Comparison of ENCODE assay signal across 3 cellular contexts in the genomic region with DNA sequence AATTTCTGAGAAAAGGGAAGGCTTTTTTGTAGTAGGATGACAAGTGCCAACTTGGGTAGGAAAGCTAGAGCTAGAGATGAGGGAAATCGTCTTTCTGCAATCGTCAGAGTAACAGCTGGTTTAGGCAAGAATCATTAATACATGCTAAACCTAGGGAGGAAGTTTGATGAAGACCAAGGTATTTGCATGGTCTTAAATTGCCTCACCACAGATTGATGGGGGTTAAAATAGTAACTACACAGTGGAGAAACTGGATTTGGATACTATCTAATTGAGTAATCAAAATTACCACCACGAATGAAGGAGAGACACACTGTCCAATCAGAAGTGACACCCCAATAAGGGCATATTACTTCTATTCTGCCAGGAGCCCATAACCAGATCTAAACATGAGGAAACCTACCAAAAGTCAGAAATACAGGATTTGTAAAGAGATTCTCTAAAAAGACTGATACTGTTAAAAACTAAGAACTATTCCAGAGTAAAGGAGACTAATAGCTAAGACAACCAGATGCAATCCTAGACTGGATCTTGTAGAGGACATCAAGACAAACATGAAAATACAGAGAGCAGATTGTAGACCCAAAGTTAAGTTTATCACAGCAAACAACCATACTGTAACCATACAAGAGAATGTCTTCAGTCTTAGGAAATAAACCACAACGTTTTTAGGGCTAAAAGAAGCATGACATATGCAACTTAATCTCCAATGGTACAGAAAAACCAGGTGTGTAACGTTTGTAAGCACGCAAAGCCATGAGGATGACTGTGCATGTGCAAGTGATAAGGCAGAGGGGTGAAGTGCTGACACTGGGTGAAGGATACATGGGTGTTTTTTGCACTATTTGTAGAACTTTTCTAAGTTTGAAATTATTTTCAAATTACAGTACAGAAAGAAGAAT.
A peak's percentile ranks its signal among the peaks of the same experiment; 100 is the strongest.
TF ChIP-seq lines count a peak whose summit lies in the region.

No MANE protein-coding gene starts in this region.

TF ChIP-seq in HepG2, 621 proteins besides CTCF, POLR2A, EP300 and RAD21 (continues in another document):
- TF ChIP-seq, protein P1, sequence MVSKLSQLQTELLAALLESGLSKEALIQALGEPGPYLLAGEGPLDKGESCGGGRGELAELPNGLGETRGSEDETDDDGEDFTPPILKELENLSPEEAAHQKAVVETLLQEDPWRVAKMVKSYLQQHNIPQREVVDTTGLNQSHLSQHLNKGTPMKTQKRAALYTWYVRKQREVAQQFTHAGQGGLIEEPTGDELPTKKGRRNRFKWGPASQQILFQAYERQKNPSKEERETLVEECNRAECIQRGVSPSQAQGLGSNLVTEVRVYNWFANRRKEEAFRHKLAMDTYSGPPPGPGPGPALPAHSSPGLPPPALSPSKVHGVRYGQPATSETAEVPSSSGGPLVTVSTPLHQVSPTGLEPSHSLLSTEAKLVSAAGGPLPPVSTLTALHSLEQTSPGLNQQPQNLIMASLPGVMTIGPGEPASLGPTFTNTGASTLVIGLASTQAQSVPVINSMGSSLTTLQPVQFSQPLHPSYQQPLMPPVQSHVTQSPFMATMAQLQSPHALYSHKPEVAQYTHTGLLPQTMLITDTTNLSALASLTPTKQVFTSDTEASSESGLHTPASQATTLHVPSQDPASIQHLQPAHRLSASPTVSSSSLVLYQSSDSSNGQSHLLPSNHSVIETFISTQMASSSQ (IDR thresholded peaks at IDR 0.05; ENCODE audit: low read depth): no peak
- TF ChIP-seq, protein P1 (CRISPR knock-in tag; IDR thresholded peaks at IDR 0.05; ENCODE audit: borderline replicate concordance): no peak
- TF ChIP-seq, protein P2, sequence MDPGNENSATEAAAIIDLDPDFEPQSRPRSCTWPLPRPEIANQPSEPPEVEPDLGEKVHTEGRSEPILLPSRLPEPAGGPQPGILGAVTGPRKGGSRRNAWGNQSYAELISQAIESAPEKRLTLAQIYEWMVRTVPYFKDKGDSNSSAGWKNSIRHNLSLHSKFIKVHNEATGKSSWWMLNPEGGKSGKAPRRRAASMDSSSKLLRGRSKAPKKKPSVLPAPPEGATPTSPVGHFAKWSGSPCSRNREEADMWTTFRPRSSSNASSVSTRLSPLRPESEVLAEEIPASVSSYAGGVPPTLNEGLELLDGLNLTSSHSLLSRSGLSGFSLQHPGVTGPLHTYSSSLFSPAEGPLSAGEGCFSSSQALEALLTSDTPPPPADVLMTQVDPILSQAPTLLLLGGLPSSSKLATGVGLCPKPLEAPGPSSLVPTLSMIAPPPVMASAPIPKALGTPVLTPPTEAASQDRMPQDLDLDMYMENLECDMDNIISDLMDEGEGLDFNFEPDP (CRISPR knock-in tag; conservative IDR thresholded peaks at IDR 0.05): 0 out of 2 replicates have a peak, but pooled peaks have one; percentile 12
- TF ChIP-seq AGO2 (optimal IDR thresholded peaks at IDR 0.05; ENCODE audit: low read depth, low read length) (peak; percentile 81), ZNF703 (CRISPR knock-in tag; IDR thresholded peaks at IDR 0.05; ENCODE audit: borderline replicate concordance) (no peak), ZNF431 (CRISPR knock-in tag; IDR thresholded peaks at IDR 0.05; ENCODE audit: borderline replicate concordance, low read depth) (no peak)
- TF ChIP-seq, protein P3, sequence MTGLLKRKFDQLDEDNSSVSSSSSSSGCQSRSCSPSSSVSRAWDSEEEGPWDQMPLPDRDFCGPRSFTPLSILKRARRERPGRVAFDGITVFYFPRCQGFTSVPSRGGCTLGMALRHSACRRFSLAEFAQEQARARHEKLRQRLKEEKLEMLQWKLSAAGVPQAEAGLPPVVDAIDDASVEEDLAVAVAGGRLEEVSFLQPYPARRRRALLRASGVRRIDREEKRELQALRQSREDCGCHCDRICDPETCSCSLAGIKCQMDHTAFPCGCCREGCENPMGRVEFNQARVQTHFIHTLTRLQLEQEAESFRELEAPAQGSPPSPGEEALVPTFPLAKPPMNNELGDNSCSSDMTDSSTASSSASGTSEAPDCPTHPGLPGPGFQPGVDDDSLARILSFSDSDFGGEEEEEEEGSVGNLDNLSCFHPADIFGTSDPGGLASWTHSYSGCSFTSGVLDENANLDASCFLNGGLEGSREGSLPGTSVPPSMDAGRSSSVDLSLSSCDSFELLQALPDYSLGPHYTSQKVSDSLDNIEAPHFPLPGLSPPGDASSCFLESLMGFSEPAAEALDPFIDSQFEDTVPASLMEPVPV (CRISPR knock-in tag; IDR thresholded peaks at IDR 0.05): peak; percentile 57; the same call in 1 of the 2 replicates

TF ChIP-seq in GM23338, 12 proteins besides CTCF, POLR2A, EP300 and RAD21 (continues in another document):
- TF ChIP-seq JUNB (IDR thresholded peaks at IDR 0.05; ENCODE audit: unreplicated experiment): no peak
- TF ChIP-seq, protein P4, sequence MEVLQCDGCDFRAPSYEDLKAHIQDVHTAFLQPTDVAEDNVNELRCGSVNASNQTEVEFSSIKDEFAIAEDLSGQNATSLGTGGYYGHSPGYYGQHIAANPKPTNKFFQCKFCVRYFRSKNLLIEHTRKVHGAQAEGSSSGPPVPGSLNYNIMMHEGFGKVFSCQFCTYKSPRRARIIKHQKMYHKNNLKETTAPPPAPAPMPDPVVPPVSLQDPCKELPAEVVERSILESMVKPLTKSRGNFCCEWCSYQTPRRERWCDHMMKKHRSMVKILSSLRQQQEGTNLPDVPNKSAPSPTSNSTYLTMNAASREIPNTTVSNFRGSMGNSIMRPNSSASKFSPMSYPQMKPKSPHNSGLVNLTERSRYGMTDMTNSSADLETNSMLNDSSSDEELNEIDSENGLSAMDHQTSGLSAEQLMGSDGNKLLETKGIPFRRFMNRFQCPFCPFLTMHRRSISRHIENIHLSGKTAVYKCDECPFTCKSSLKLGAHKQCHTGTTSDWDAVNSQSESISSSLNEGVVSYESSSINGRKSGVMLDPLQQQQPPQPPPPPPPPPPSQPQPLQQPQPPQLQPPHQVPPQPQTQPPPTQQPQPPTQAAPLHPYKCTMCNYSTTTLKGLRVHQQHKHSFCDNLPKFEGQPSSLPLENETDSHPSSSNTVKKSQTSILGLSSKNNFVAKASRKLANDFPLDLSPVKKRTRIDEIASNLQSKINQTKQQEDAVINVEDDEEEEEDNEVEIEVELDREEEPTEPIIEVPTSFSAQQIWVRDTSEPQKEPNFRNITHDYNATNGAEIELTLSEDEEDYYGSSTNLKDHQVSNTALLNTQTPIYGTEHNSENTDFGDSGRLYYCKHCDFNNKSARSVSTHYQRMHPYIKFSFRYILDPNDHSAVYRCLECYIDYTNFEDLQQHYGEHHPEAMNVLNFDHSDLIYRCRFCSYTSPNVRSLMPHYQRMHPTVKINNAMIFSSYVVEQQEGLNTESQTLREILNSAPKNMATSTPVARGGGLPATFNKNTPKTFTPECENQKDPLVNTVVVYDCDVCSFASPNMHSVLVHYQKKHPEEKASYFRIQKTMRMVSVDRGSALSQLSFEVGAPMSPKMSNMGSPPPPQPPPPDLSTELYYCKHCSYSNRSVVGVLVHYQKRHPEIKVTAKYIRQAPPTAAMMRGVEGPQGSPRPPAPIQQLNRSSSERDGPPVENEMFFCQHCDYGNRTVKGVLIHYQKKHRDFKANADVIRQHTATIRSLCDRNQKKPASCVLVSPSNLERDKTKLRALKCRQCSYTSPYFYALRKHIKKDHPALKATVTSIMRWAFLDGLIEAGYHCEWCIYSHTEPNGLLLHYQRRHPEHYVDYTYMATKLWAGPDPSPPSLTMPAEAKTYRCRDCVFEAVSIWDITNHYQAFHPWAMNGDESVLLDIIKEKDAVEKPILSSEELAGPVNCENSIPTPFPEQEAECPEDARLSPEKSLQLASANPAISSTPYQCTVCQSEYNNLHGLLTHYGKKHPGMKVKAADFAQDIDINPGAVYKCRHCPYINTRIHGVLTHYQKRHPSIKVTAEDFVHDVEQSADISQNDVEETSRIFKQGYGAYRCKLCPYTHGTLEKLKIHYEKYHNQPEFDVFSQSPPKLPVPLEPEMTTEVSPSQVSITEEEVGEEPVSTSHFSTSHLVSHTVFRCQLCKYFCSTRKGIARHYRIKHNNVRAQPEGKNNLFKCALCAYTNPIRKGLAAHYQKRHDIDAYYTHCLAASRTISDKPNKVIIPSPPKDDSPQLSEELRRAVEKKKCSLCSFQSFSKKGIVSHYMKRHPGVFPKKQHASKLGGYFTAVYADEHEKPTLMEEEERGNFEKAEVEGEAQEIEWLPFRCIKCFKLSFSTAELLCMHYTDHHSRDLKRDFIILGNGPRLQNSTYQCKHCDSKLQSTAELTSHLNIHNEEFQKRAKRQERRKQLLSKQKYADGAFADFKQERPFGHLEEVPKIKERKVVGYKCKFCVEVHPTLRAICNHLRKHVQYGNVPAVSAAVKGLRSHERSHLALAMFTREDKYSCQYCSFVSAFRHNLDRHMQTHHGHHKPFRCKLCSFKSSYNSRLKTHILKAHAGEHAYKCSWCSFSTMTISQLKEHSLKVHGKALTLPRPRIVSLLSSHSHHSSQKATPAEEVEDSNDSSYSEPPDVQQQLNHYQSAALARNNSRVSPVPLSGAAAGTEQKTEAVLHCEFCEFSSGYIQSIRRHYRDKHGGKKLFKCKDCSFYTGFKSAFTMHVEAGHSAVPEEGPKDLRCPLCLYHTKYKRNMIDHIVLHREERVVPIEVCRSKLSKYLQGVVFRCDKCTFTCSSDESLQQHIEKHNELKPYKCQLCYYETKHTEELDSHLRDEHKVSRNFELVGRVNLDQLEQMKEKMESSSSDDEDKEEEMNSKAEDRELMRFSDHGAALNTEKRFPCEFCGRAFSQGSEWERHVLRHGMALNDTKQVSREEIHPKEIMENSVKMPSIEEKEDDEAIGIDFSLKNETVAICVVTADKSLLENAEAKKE (CRISPR knock-in tag; IDR thresholded peaks at IDR 0.05): no peak

TF ChIP-seq in K562, 482 proteins besides CTCF, POLR2A, EP300 and RAD21:
- TF ChIP-seq MTA3 (IDR thresholded peaks at IDR 0.05; ENCODE audit: borderline replicate concordance): no peak
- no peak for TF ChIP-seq ZNF778 (CRISPR knock-in tag; IDR thresholded peaks at IDR 0.05)
- no peak for TF ChIP-seq TGIF2 (CRISPR knock-in tag; IDR thresholded peaks at IDR 0.05)
- no peak for TF ChIP-seq YBX1 (IDR thresholded peaks at IDR 0.05)
